17 cellular contexts compared by ENCODE assay signal in genomic region chr7:156665101-156665500, GRCh38. TPM values are rescaled to one million over a fixed set of nuclear protein-coding genes. Genes with fewer than 3 reads are reported as not detected.
DNase-seq lines count a peak whose midpoint lies in the region; ATAC-seq and TF ChIP-seq lines count a peak whose summit lies in the region.
"Had no signal": no experiment of that assay in that cellular context is flagged by ENCODE, and none has a peak within 500 bp of the region (broad histone marks: within the 10 kb centered on the region; RNA-seq: fewer than 3 reads in every experiment).

No MANE protein-coding gene starts in this region.

- no peak for TF ChIP-seq CTCF in H9 (conservative IDR thresholded peaks at IDR 0.05)
- no peak for TF ChIP-seq CTCF in fibroblast of pulmonary artery (IDR thresholded peaks at IDR 0.05; ENCODE audit: low read length, missing control alignments)

- H2AK5ac ChIP-seq in H9 (ENCODE audit: insufficient read length, low read length) (no peak overlapping the region), neuronal stem cell (ENCODE audit: low read depth, low read length) (no peak overlapping the region)

- H3K36me3 Mint-ChIP-seq in H9 (ENCODE audit: insufficient read depth in 1 of 3, low read depth in 3 of 3): peaks cover 4 to 14% (median 12%) of the 10 kb centered on the region in 3 experiments; a peak in 6 of 7 replicates

- no CpG with 5 or more reads among the region's 4 CpGs for WGBS in H9 (ENCODE audit: extremely low coverage, insufficient read length, low lambda C conversion rate)
- WGBS in neuronal stem cell (ENCODE audit: extremely low coverage in 2 of 2, insufficient read length in 2 of 2, insufficient replicate concordance in 1 of 2), 2 donors: no CpG with 5 or more reads among the region's 4 CpGs

- no peak for DNase-seq in H9
- DNase-seq in amniotic epithelial cell (ENCODE audit: low read depth): peak; percentile 16
- DNase-seq in fibroblast of pulmonary artery (ENCODE audit: low read depth): peak; percentile 55
- DNase-seq in neuronal stem cell (ENCODE audit: low spot score): peak; percentile 42
- no peak for DNase-seq in ecto neural progenitor cell (ENCODE audit: low spot score)
- DNase-seq in effector memory CD4-positive, alpha-beta T cell: no peak
- DNase-seq: COR-L47, MG63, NCI-H1092 treated with DMSO at 0.1 percent for 48 hours, NCI-H1694, NCI-H2107, NCI-H345, NCI-H69, PC-3 had no signal

- no peak overlapping the region for H4K91ac ChIP-seq in H9 (ENCODE audit: insufficient read length, low read depth, low read length)
- no peak overlapping the region for H4K91ac ChIP-seq in neuronal stem cell (ENCODE audit: low read depth, low read length, poor library complexity)

- H2AFZ ChIP-seq in H9 (ENCODE audit: low read length) (no peak overlapping the region), neuronal stem cell (ENCODE audit: low read length) (no peak overlapping the region)

- H3K18ac ChIP-seq in H9 (ENCODE audit: insufficient read length, low read depth, low read length) (no peak overlapping the region), neuronal stem cell (ENCODE audit: low read length) (no peak overlapping the region)

- H3K4me1 ChIP-seq in H9 (ENCODE audit: insufficient read depth, low read length): peaks cover 10% of the 10 kb centered on the region; the same call in 1 of the 2 replicates
- H3K4me1 ChIP-seq in neuronal stem cell (ENCODE audit: control insufficient read depth in 2 of 2, insufficient read depth in 1 of 2, low read depth in 1 of 2, low read length in 2 of 2): peaks cover 0 to 11% of the 10 kb centered on the region in 2 donors
- H3K4me1 ChIP-seq in effector memory CD4-positive, alpha-beta T cell (ENCODE audit: control insufficient read depth, insufficient read depth, low read length, poor library complexity, severe bottlenecking): no peaks in the 10 kb centered on the region

- H3K4me2 ChIP-seq in H9 (ENCODE audit: insufficient read depth, insufficient read length, low read length) (no peak overlapping the region), neuronal stem cell (ENCODE audit: insufficient read depth, low read length, poor library complexity, severe bottlenecking) (no peak overlapping the region)

- H3K4me3 ChIP-seq in fibroblast of pulmonary artery (replicated peaks; ENCODE audit: low read depth, low read length) (no peak overlapping the region), neuronal stem cell (ENCODE audit: low read length in 2 of 2) (no peak overlapping the region)
- no peak overlapping the region for H3K4me3 ChIP-seq in effector memory CD4-positive, alpha-beta T cell (ENCODE audit: insufficient read depth, low read depth, low read length, poor library complexity, severe bottlenecking)
- H3K4me3 ChIP-seq: MG63 had no signal

- no peaks in the 10 kb centered on the region for H3K79me1 ChIP-seq in H9 (ENCODE audit: insufficient read depth, low read depth, low read length, poor library complexity, severe bottlenecking)
- H3K79me1 ChIP-seq in neuronal stem cell (ENCODE audit: low read depth, low read length): no peaks in the 10 kb centered on the region

- H2BK12ac ChIP-seq in H9 (ENCODE audit: insufficient read length, low read depth, low read length) (no peak overlapping the region), neuronal stem cell (ENCODE audit: low read length) (no peak overlapping the region)

- no peaks in the 10 kb centered on the region for H3K23me2 ChIP-seq in H9 (ENCODE audit: insufficient read length, low read depth, low read length, poor library complexity, severe bottlenecking)

- H2BK15ac ChIP-seq in H9 (ENCODE audit: low read depth, low read length) (no peak overlapping the region), neuronal stem cell (ENCODE audit: low read length) (no peak overlapping the region)

- H3K27me3 Mint-ChIP-seq in H9 (ENCODE audit: low read depth): no peaks in the 10 kb centered on the region

- no peaks in the 10 kb centered on the region for H4K20me1 ChIP-seq in H9 (ENCODE audit: control insufficient read depth, insufficient read depth, insufficient read length)

- peak overlapping the region; percentile 87 to 94 (median 88) for H3K27ac Mint-ChIP-seq in H9

- no peaks in the 10 kb centered on the region for H3K9me3 ChIP-seq in H9 (ENCODE audit: control insufficient read depth, low read depth, low read length)
- H3K9me3 ChIP-seq in neuronal stem cell (replicated peaks in 1 of 2; ENCODE audit: control insufficient read depth in 2 of 2, insufficient read depth in 1 of 2, low read depth in 1 of 2, low read length in 2 of 2): peaks cover 3 to 5% of the 10 kb centered on the region in 2 donors
- no peaks in the 10 kb centered on the region for H3K9me3 ChIP-seq in effector memory CD4-positive, alpha-beta T cell (ENCODE audit: control insufficient read depth, low read length)
- H3K9me3 ChIP-seq: MG63 had no signal

- no peaks in the 10 kb centered on the region for H3K79me2 ChIP-seq in H9 (ENCODE audit: insufficient read depth, low read length)

- H2BK20ac ChIP-seq in H9 (ENCODE audit: low read depth, low read length, poor library complexity, severe bottlenecking): no peak overlapping the region

- H4K8ac ChIP-seq in H9 (replicated peaks; ENCODE audit: insufficient read length, low read depth, low read length): no peak overlapping the region
- no peak overlapping the region for H4K8ac ChIP-seq in neuronal stem cell (ENCODE audit: low read depth, low read length)

- H2BK5ac ChIP-seq in H9 (ENCODE audit: insufficient read length, low read length) (no peak overlapping the region), neuronal stem cell (ENCODE audit: low read length) (no peak overlapping the region)

- H4K5ac ChIP-seq in H9 (ENCODE audit: insufficient read length, low read depth, low read length): no peak overlapping the region

- H3K14ac ChIP-seq in H9 (ENCODE audit: insufficient read depth, low read length) (no peak overlapping the region), neuronal stem cell (ENCODE audit: low read length) (no peak overlapping the region)

- H2BK120ac ChIP-seq in H9 (ENCODE audit: low read depth, low read length, poor library complexity, severe bottlenecking): no peak overlapping the region
- H2BK120ac ChIP-seq in neuronal stem cell (ENCODE audit: low read depth, low read length): no peak overlapping the region

- no peak overlapping the region for H3T11ph ChIP-seq in H9 (ENCODE audit: low read length)

- H3K4me3 Mint-ChIP-seq in H9: no peak overlapping the region
- H3K4me3 Mint-ChIP-seq: CD14-positive monocyte had no signal

- H3K27me3 ChIP-seq in H9 (ENCODE audit: insufficient read depth, low read length) (no peaks in the 10 kb centered on the region), neuronal stem cell (ENCODE audit: control insufficient read depth in 3 of 3, insufficient read depth in 3 of 3, low read depth in 1 of 3, low read length in 3 of 3) (no peaks in the 10 kb centered on the region)
- H3K27me3 ChIP-seq in effector memory CD4-positive, alpha-beta T cell (replicated peaks; ENCODE audit: control insufficient read depth, insufficient read depth, low read length, poor library complexity, severe bottlenecking): no peaks in the 10 kb centered on the region
- H3K27me3 ChIP-seq: MG63 had no signal

- H3K9me3 Mint-ChIP-seq in H9: no peaks in the 10 kb centered on the region

- peaks cover 4 to 7% of the 10 kb centered on the region in 2 donors for H3K36me3 ChIP-seq in neuronal stem cell (replicated peaks in 1 of 2; ENCODE audit: control insufficient read depth in 2 of 2, insufficient read depth in 2 of 2, low read length in 2 of 2)
- no peaks in the 10 kb centered on the region for H3K36me3 ChIP-seq in effector memory CD4-positive, alpha-beta T cell (ENCODE audit: control insufficient read depth, insufficient read depth, low read length)
- H3K36me3 ChIP-seq: MG63 had no signal

- no peak overlapping the region for H3K9ac ChIP-seq in H9 (ENCODE audit: extremely low read depth, insufficient read length, low read length)
- H3K9ac ChIP-seq in neuronal stem cell (ENCODE audit: low read depth, low read length, poor library complexity): no peak overlapping the region

- no peak for ATAC-seq in HG03108 (IDR thresholded peaks at IDR 0.05; ENCODE audit: unreplicated experiment)
- ATAC-seq: PC-3 had no signal

- H3K4ac ChIP-seq in H9 (ENCODE audit: low read depth, low read length) (no peak overlapping the region), neuronal stem cell (ENCODE audit: low read length) (no peak overlapping the region)

- H3K23ac ChIP-seq in H9 (ENCODE audit: insufficient read length, low read depth, low read length): no peak overlapping the region
- H3K23ac ChIP-seq in neuronal stem cell (ENCODE audit: low read depth, low read length, poor library complexity): no peak overlapping the region

- H3K56ac ChIP-seq in H9 (ENCODE audit: insufficient read length, low read depth, low read length): no peak overlapping the region

- peaks cover 34 to 35% of the 10 kb centered on the region in 2 experiments for H3K4me1 Mint-ChIP-seq in H9
- H3K4me1 Mint-ChIP-seq: CD14-positive monocyte had no signal

- H3K27ac ChIP-seq in H9 (ENCODE audit: insufficient read length, low read depth, low read length): peak overlapping the region; percentile 46
- H3K27ac ChIP-seq in neuronal stem cell (replicated peaks; ENCODE audit: low read length): peak overlapping the region; percentile 66
- H3K27ac ChIP-seq in effector memory CD4-positive, alpha-beta T cell (ENCODE audit: insufficient read depth, low read length, poor library complexity, severe bottlenecking): no peak overlapping the region
- H3K27ac ChIP-seq: HL-60 had no signal

RNA-seq across cellular contexts. Expression of gene RNF32, which starts 24.5 kb away (rescaled TPM):
- total RNA-seq in H9 (2021): 0.83 and 0.90 TPM in 2 replicates
- 4.8 TPM for polyA plus RNA-seq in neuronal stem cell (2013, experiment 1 of 2)
- polyA plus RNA-seq in neuronal stem cell (2013, experiment 2 of 2): 5.2 TPM

Comparison
In these comparisons a context has a peak if more than half of its experiments do, and no peak if none do; other contexts are left out.
1. DNase-seq: peak in amniotic epithelial cell (single experiment), fibroblast of pulmonary artery (single experiment) and neuronal stem cell (single experiment); none in H9 (single experiment), ecto neural progenitor cell (single experiment) and effector memory CD4-positive, alpha-beta T cell (0 of 3).